Comparison of ENCODE assay signal across 8 cellular contexts in genomic region chr4:184732126-184732525, GRCh38. TPM values are rescaled to one million over a fixed set of nuclear protein-coding genes. Genes with fewer than 3 reads are reported as not detected.
DNase-seq lines count a peak whose midpoint lies in the region; ATAC-seq and TF ChIP-seq lines count a peak whose summit lies in the region.

No MANE protein-coding gene starts in this region.

- H3K4me1 Mint-ChIP-seq in activated naive CD4-positive, alpha-beta T cell treated with anti-CD3 and anti-CD28 coated beads, Interleukin-2, amount 50 U/mL, for 24 hours = peaks cover 14% of the 10 kb centered on the region

- peak overlapping the region; percentile 92 for H3K4me3 Mint-ChIP-seq in activated naive CD4-positive, alpha-beta T cell treated with anti-CD3 and anti-CD28 coated beads, Interleukin-2, amount 50 U/mL, for 24 hours

- WGBS in suprapubic skin = 36% methylated on average over 4 of the region's 4 CpGs

- DNase-seq in activated naive CD4-positive, alpha-beta T cell treated with anti-CD3 and anti-CD28 coated beads, Interleukin-2, amount 50 U/mL, for 16 hours = no peak
- DNase-seq in NCI-H69 (lab: John Stamatoyannopoulos, UW) = peak; percentile 5
- no peak for DNase-seq in epithelial cell of proximal tubule (ENCODE audit: low read depth)
- no peak for DNase-seq in suprapubic skin (ENCODE audit: low spot score in 2 of 2)
- no peak for DNase-seq in mucosa of gallbladder (ENCODE audit: low spot score)

- peak overlapping the region; percentile 52 for H3K27ac ChIP-seq in suprapubic skin

- H3K4me1 ChIP-seq in suprapubic skin = peaks cover 15% of the 10 kb centered on the region

- H3K9me3 ChIP-seq in suprapubic skin = no peaks in the 10 kb centered on the region

- H3K9me3 Mint-ChIP-seq in activated naive CD4-positive, alpha-beta T cell treated with anti-CD3 and anti-CD28 coated beads, Interleukin-2, amount 50 U/mL, for 24 hours = no peaks in the 10 kb centered on the region

- TF ChIP-seq EP300 in suprapubic skin (IDR thresholded peaks at IDR 0.05) = no peak

- TF ChIP-seq POLR2A in suprapubic skin (IDR thresholded peaks at IDR 0.05) = no peak

- no peak for ATAC-seq in activated CD4-positive, CD25-positive, alpha-beta regulatory T cell treated with anti-CD3 and anti-CD28 coated beads, Interleukin-2, amount 50 U/mL, for 24 hours
- ATAC-seq in GM18867 (IDR thresholded peaks at IDR 0.05; ENCODE audit: unreplicated experiment) = no peak

- no peak for TF ChIP-seq CTCF in epithelial cell of proximal tubule (conservative IDR thresholded peaks at IDR 0.05; ENCODE audit: low read depth, low read length)
- no peak for TF ChIP-seq CTCF in suprapubic skin (IDR thresholded peaks at IDR 0.05)

- no peaks in the 10 kb centered on the region for H3K27me3 ChIP-seq in suprapubic skin

- no peaks in the 10 kb centered on the region for H3K27me3 Mint-ChIP-seq in activated naive CD4-positive, alpha-beta T cell treated with anti-CD3 and anti-CD28 coated beads, Interleukin-2, amount 50 U/mL, for 24 hours

- H3K4me3 ChIP-seq in epithelial cell of proximal tubule (ENCODE audit: low read depth, low read length) (peak overlapping the region; percentile 65), suprapubic skin (peak overlapping the region; percentile 69)

- H3K36me3 ChIP-seq in suprapubic skin = no peaks in the 10 kb centered on the region

- H3K36me3 Mint-ChIP-seq in activated naive CD4-positive, alpha-beta T cell treated with anti-CD3 and anti-CD28 coated beads, Interleukin-2, amount 50 U/mL, for 24 hours = peaks cover under 1% of the 10 kb centered on the region

- H3K27ac Mint-ChIP-seq in activated naive CD4-positive, alpha-beta T cell treated with anti-CD3 and anti-CD28 coated beads, Interleukin-2, amount 50 U/mL, for 24 hours = no peak overlapping the region

RNA-seq across cellular contexts. Expression of gene CENPU, which starts 1.8 kb away (rescaled TPM):
- total RNA-seq in epithelial cell of proximal tubule (33.7 and 75.8 TPM in 2 replicates), suprapubic skin (10 to 100 TPM in 2 of 4 donors, 1 to 10 TPM in 2; 5.4 to 29.8 (median 9.4) TPM), mucosa of gallbladder (3.8 TPM)
